ENCODE assay signal across 28 cellular contexts in genomic region chr3:121707531-121708273, GRCh38.
DNase-seq lines count a peak whose midpoint lies in the region; ATAC-seq and TF ChIP-seq lines count a peak whose summit lies in the region.
"Had no signal": no experiment of that assay in that cellular context is flagged by ENCODE, and none has a peak within 500 bp of the region (broad histone marks: within the 10 kb centered on the region; RNA-seq: fewer than 3 reads in every experiment).

No MANE protein-coding gene starts in this region.

- peak overlapping the region; percentile 40 for H3K27ac ChIP-seq in C4-2B
- H3K27ac ChIP-seq in HEK293 (ENCODE audit: extremely low read depth, low read depth, low read length), result no peak overlapping the region
- no peak overlapping the region for H3K27ac ChIP-seq in epithelial cell of prostate
- H3K27ac ChIP-seq: adrenal gland; BLaER1 treated with 17β-estradiol and CSF1 and Interleukin-3, amounts not matched to agents 10 nM and 100 nM; gastroesophageal sphincter; psoas muscle; SJCRH30 had no signal

- H3K4me3 ChIP-seq in HEK293 (ENCODE audit: low read depth, low read length), result no peak overlapping the region
- H3K4me3 ChIP-seq: adrenal gland; BLaER1 treated with 17β-estradiol and CSF1 and Interleukin-3, amounts not matched to agents 10 nM and 100 nM; gastroesophageal sphincter; lung; psoas muscle; SJCRH30 had no signal

- DNase-seq in NCI-H2107 (lab: John Stamatoyannopoulos, UW) (peak; percentile 5), epithelial cell of prostate (ENCODE audit: low read depth, low spot score) (peak; percentile 8), MV-4-11 (lab: John Stamatoyannopoulos, UW) (no peak)
- DNase-seq: activated CD8-positive, alpha-beta memory T cell treated with anti-CD3 and anti-CD28 coated beads, Interleukin-2, amount 50 U/mL, for 48 hours; activated CD8-positive, alpha-beta T cell treated with anti-CD3 and anti-CD28 coated beads for 36 hours; activated naive CD4-positive, alpha-beta T cell treated with anti-CD3 and anti-CD28 coated beads for 36 hours; adrenal gland; GOT3; Kasumi-1; NCI-H1092; NCI-H187; NCI-H446 treated with DMSO at 0.1 percent for 48 hours; NCI-H774; psoas muscle; RPMI8226; stimulated activated CD4-positive, alpha-beta T cell treated with anti-CD3 and anti-CD28 coated beads, Interleukin-15, amount 100 ng/mL, for 24 hours; SW 1271 had no signal

- no peaks in the 10 kb centered on the region for H3K4me1 ChIP-seq in HEK293 (ENCODE audit: control insufficient read depth, insufficient read depth, low read length)
- H3K4me1 ChIP-seq: BLaER1 treated with 17β-estradiol and CSF1 and Interleukin-3, amounts not matched to agents 10 nM and 100 nM; gastroesophageal sphincter; psoas muscle; SJCRH30 had no signal

- POLR2A ChIA-PET in HEK293 (lab: Yijun Ruan, JAX), result interaction anchor here (0.7 kb wide), 2 partner anchors 14 to 135 kb away, joined by 3 to 4 read pairs; no protein-coding TSS in a partner anchor

- H3K36me3 ChIP-seq in HEK293 (ENCODE audit: control insufficient read depth in 2 of 2, insufficient read depth in 1 of 2, low read length in 2 of 2), result peaks cover 9 to 45% of the 10 kb centered on the region in 2 experiments; a peak in 2 of 3 replicates

- no peaks in the 10 kb centered on the region for H3K9me3 ChIP-seq in HEK293 (ENCODE audit: control insufficient read depth, insufficient read depth, low read depth, low read length)
- H3K9me3 ChIP-seq: adrenal gland, gastroesophageal sphincter, psoas muscle, SJCRH30 had no signal

- CTCF ChIA-PET in HEK293 (lab: Yijun Ruan, JAX), result no interaction called here

- ATAC-seq in GM19023 (IDR thresholded peaks at IDR 0.05; ENCODE audit: unreplicated experiment) (no peak), GM21423 (IDR thresholded peaks at IDR 0.05; ENCODE audit: unreplicated experiment) (no peak), HG03039 (IDR thresholded peaks at IDR 0.05; ENCODE audit: unreplicated experiment) (no peak)
- ATAC-seq: activated CD8-positive, alpha-beta T cell treated with anti-CD3 and anti-CD28 coated beads for 36 hours; gastroesophageal sphincter; natural killer cell treated with Interleukin-12 subunit alpha and Interleukin-12 subunit beta and Interleukin-15 and Interleukin-18, amount 100 ng/mL, for 72 hours; psoas muscle; stimulated activated effector memory CD8-positive, alpha-beta T cell treated with anti-CD3 and anti-CD28 coated beads, Interleukin-12 subunit alpha, Interleukin-12 subunit beta, amount 100 ng/mL, for 72 hours had no signal

- TF ChIP-seq CTCF in C4-2B (conservative IDR thresholded peaks at IDR 0.05) (no peak), HEK293 (tag by site-specific recombination; IDR thresholded peaks at IDR 0.05) (no peak)

TF ChIP-seq in HEK293, 187 proteins besides CTCF, POLR2A, EP300 and RAD21:
- 0 out of 2 replicates have a peak, but pooled peaks have one; percentile 26 for TF ChIP-seq ZBTB6 (tag by site-specific recombination; IDR thresholded peaks at IDR 0.05)
- TF ChIP-seq ZNF585B (tag by site-specific recombination; IDR thresholded peaks at IDR 0.05), result peak; percentile 53
- TF ChIP-seq ZXDB (tag by site-specific recombination; IDR thresholded peaks at IDR 0.05), result peak; percentile 28; the same call in 1 of the 2 replicates
- TF ChIP-seq ZBTB8A (tag by site-specific recombination; IDR thresholded peaks at IDR 0.05), result no peak
